1 cellular context compared by ENCODE assay signal in genomic region chr1:209576392-209576791, GRCh38.
TF ChIP-seq lines count a peak whose summit lies in the region.

No MANE protein-coding gene starts in this region.

TF ChIP-seq in H1, 55 proteins besides CTCF, POLR2A, EP300 and RAD21:
- TF ChIP-seq ATF2 (IDR thresholded peaks at IDR 0.05; ENCODE audit: low read length) (0 out of 2 replicates have a peak, but pooled peaks have one; percentile 53), SAP30 (IDR thresholded peaks at IDR 0.05; ENCODE audit: insufficient read depth, insufficient replicate concordance, low read length) (no peak)
